8 cellular contexts compared by ENCODE assay signal in the genomic region with DNA sequence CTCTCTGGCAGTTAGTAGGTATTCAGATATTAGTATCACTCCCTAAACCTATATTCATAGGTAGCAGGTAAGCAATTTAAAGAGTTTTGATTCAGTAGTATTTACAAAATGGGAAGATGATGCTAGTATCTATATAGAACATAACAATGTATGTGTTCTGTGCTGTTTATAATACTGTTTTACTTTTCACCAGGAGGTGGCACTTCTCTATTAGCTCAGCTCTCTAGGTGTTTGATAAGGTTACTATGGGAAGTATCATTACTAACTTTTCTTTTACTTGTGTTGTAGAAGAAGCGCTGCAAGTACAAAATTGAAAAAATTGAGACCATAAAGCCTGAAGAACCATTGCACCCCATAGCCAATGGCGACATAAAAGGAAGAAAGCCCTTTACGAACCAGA.
DNase-seq lines count a peak whose midpoint lies in the region; ATAC-seq and TF ChIP-seq lines count a peak whose summit lies in the region.

No MANE protein-coding gene starts in this region.

- ATAC-seq in GM21528 (IDR thresholded peaks at IDR 0.05; ENCODE audit: low FRiP score, unreplicated experiment) (no peak), HG03139 (IDR thresholded peaks at IDR 0.05; ENCODE audit: unreplicated experiment) (no peak)

- DNase-seq in CD1c-positive myeloid dendritic cell (ENCODE audit: extremely low spot score) (peak; percentile 26), HCEC 1CT (peak; percentile 49), kidney glomerular epithelial cell (lab: John Stamatoyannopoulos, UW) (peak; percentile 22), cerebellar nuclear complex (lab: John Stamatoyannopoulos, UW) (no peak), NCI-H774 (lab: John Stamatoyannopoulos, UW) (no peak)

- peak; percentile 72 for TF ChIP-seq CTCF in VCaP (conservative IDR thresholded peaks at IDR 0.05)

- no peak overlapping the region for H3K27ac ChIP-seq in VCaP

Comparison
In these comparisons a context has a peak if more than half of its experiments do, and no peak if none do; other contexts are left out.
1. DNase-seq: peak in CD1c-positive myeloid dendritic cell (single experiment), HCEC 1CT (single experiment) and kidney glomerular epithelial cell (single experiment); none in cerebellar nuclear complex (0 of 2) and NCI-H774 (single experiment).